8 cellular contexts compared by ENCODE assay signal in the genomic region with DNA sequence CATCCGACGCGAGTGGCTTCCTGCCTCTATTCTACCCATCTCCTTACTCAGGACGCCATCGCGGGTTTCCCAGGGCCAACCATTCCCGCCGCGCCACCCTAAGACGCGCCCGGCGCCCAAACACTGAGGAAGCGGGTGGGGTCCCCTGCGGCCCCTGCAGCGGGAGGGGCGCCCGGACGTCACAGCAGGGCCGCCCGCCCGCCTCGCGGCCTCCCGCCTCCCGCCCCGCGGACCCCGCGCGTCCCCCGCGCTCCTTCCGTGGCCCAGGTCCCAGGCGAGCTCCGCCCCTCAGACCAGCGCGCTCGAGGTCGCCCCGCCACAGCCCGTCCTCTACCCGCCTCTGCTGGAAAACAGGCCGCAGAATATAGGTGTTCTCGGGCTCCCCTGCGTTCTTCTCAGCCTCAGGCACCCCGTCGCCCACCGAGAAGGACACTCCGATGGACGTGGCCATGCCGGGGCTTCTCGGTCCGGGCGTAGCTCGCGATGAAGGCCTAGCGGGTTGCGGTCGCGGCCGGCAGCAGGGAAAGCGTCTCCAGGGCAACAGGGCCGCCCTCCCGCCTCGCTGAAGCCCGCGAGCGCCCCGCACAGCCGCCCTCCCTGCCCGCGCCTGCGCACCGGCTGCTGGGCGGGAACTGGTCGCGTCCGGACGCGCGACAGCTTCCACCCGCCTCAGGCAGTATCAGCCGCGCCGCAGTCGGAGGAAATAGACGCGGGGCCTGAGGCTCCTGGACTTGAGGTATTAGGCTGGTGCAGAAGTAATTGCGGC. TPM values are rescaled to one million over a fixed set of nuclear protein-coding genes. Genes with fewer than 3 reads are reported as not detected.
DNase-seq lines count a peak whose midpoint lies in the region; ATAC-seq and TF ChIP-seq lines count a peak whose summit lies in the region.

Gene DYNLT2B, minus strand, starts transcription at position 539 of the 766 bp plus-strand sequence. Its CDS starts 88 bp downstream, at position 451.

- DNase-seq in NCI-H1417 (lab: John Stamatoyannopoulos, UW) (peak; percentile 87 to 99 (median 98)), SW480 (ENCODE audit: low spot score) (peak; percentile 89), adipocyte (ENCODE audit: low read depth) (peak; percentile 96), heart left ventricle (peak; percentile 88 to 94 (median 91)), posterior vena cava (ENCODE audit: low spot score) (peak; percentile 96), upper lobe of right lung (peak; percentile 95)

- peak within 1 kb of the TSS; percentile 88 for H3K9ac ChIP-seq in adipocyte (ENCODE audit: low read length)

- H3K36me3 ChIP-seq in adipocyte (ENCODE audit: control insufficient read depth, insufficient read depth, low read length, severe bottlenecking) (no peaks in the 10 kb centered on the region), heart left ventricle (peaks cover 0 to 9% (median 0%) of the 10 kb centered on the region in 9 donors), upper lobe of right lung (no peaks in the 10 kb centered on the region)

- H3K9me3 ChIP-seq in adipocyte (ENCODE audit: control insufficient read depth, low read length) (no peaks in the 10 kb centered on the region), heart left ventricle (no peaks in the 10 kb centered on the region), upper lobe of right lung (no peaks in the 10 kb centered on the region)

- H3K4me3 ChIP-seq in adipocyte (ENCODE audit: low read length) (peak within 1 kb of the TSS; percentile 90), heart left ventricle (peak within 1 kb of the TSS; percentile 43 to 100 (median 78)), upper lobe of right lung (peak within 1 kb of the TSS; percentile 84)

- peak within 1 kb of the TSS; percentile 66 to 99 (median 92) for H3K27ac ChIP-seq in heart left ventricle
- peak within 1 kb of the TSS; percentile 96 for H3K27ac ChIP-seq in upper lobe of right lung

- WGBS in heart left ventricle, 4 donors, result 0% methylated on average over 54 to 90 of the region's 90 CpGs

- H3K27me3 ChIP-seq in adipocyte (replicated peaks; ENCODE audit: control insufficient read depth, insufficient read depth, low read length) (no peaks in the 10 kb centered on the region), heart left ventricle (no peaks in the 10 kb centered on the region), upper lobe of right lung (no peaks in the 10 kb centered on the region)

- H3K4me1 ChIP-seq in adipocyte (ENCODE audit: control insufficient read depth, insufficient read depth, low read length) (no peaks in the 10 kb centered on the region), heart left ventricle (peaks cover 0 to 6% (median 1%) of the 10 kb centered on the region in 12 donors), upper lobe of right lung (no peaks in the 10 kb centered on the region)

- ATAC-seq in HG02678 (IDR thresholded peaks at IDR 0.05; ENCODE audit: unreplicated experiment) (peak; percentile 88), heart left ventricle (peak; percentile 93 to 99 (median 98)), upper lobe of right lung (peak; percentile 98)

- TF ChIP-seq CTCF in GM12873 (IDR thresholded peaks at IDR 0.05; ENCODE audit: insufficient read depth, low read depth, low read length, missing control alignments) (peak; percentile 11), heart left ventricle (IDR thresholded peaks at IDR 0.05) (peak in 3 of 12 donors; percentile 11 to 22 (median 14)), upper lobe of right lung (IDR thresholded peaks at IDR 0.05) (no peak)

- TF ChIP-seq POLR2A in heart left ventricle (IDR thresholded peaks at IDR 0.05), result peak; percentile 33 to 82

- intact Hi-C loops in heart left ventricle (cut with DNase I), result loop anchor here in 1 of 10 donors (2.0 kb wide), 1 partner anchor 17 kb away; no protein-coding TSS in a partner anchor
- intact Hi-C loops in posterior vena cava (cut with DNase I), result no loop called here
- intact Hi-C loops in upper lobe of right lung (cut with DNase I), result no loop called here

RNA-seq across cellular contexts. Expression of gene DYNLT2B, which starts in this region (rescaled TPM):
- total RNA-seq in heart left ventricle (1 to 10 TPM; 1.9 to 4.6 (median 3.6) TPM), posterior vena cava (1 to 10 TPM; 2.8 to 3.8 TPM), upper lobe of right lung (2.6 TPM)
- polyA plus RNA-seq in heart left ventricle, result 1 to 10 TPM; 4.3 to 8.8 TPM

Comparison
In these comparisons a context has a peak if more than half of its experiments do, and no peak if none do; other contexts are left out.
1. Peak in every context shown above with its lines: DNase-seq, ATAC-seq, H3K4me3 ChIP-seq and H3K27ac ChIP-seq.